Comparison of ENCODE assay signal across 15 cellular contexts in genomic region chr19:39936622-39937021, GRCh38. TPM values are rescaled to one million over a fixed set of nuclear protein-coding genes. Genes with fewer than 3 reads are reported as not detected.
DNase-seq lines count a peak whose midpoint lies in the region; ATAC-seq and TF ChIP-seq lines count a peak whose summit lies in the region.
"Had no signal": no experiment of that assay in that cellular context is flagged by ENCODE, and none has a peak within 500 bp of the region (broad histone marks: within the 10 kb centered on the region; RNA-seq: fewer than 3 reads in every experiment).

No MANE protein-coding gene starts in this region.

- H3K36me3 ChIP-seq in stomach = no peaks in the 10 kb centered on the region

- no peak for TF ChIP-seq POLR2A in stomach (IDR thresholded peaks at IDR 0.05)

- no peaks in the 10 kb centered on the region for H3K9me3 ChIP-seq in T-helper 17 cell (ENCODE audit: control insufficient read depth, low read length, poor library complexity, severe bottlenecking)
- H3K9me3 ChIP-seq in stomach = peaks cover 0 to 5% (median 2%) of the 10 kb centered on the region in 4 donors
- H3K9me3 ChIP-seq: testis had no signal

- intact Hi-C loops in activated naive CD4-positive, alpha-beta T cell treated with anti-CD3 and anti-CD28 coated beads for 36 hours (cut with micrococcal nuclease) = loop anchor here (1.0 to 2.0 kb wide), 2 partner anchors 16 to 35 kb away; partner anchors contain the start of gene PSMC4
- intact Hi-C loops in stomach (cut with DNase I; ENCODE audit: low total_unique reads) = no loop called here

- peaks cover 0 to 31% (median 0%) of the 10 kb centered on the region in 3 donors for H3K27me3 ChIP-seq in stomach
- H3K27me3 ChIP-seq: testis had no signal

- DNase-seq in activated naive CD4-positive, alpha-beta T cell treated with anti-CD3 and anti-CD28 coated beads for 36 hours = no peak
- no peak for DNase-seq in activated naive CD4-positive, alpha-beta T cell treated with anti-CD3 and anti-CD28 coated beads, Interleukin-2, amount 50 U/mL, for 16 hours
- DNase-seq in T-helper 17 cell = no peak
- no peak for DNase-seq in central memory CD8-positive, alpha-beta T cell (ENCODE audit: low spot score in 2 of 2)
- DNase-seq in stomach = no peak
- DNase-seq: H7, hippocampal formation, mesenchymal stem cell, NCI-H446 treated with DMSO at 0.1 percent for 48 hours, right cardiac atrium, testis had no signal

- H3K27ac ChIP-seq in stomach = peak overlapping the region; percentile 47 to 79 (median 69)
- H3K27ac ChIP-seq: testis had no signal

- H3K27ac Mint-ChIP-seq in activated naive CD4-positive, alpha-beta T cell treated with anti-CD3 and anti-CD28 coated beads for 36 hours = peak overlapping the region; percentile 57
- peak overlapping the region; percentile 78 for H3K27ac Mint-ChIP-seq in T-helper 17 cell
- peak overlapping the region; percentile 87 for H3K27ac Mint-ChIP-seq in central memory CD8-positive, alpha-beta T cell (ENCODE audit: low read depth)

- no peak overlapping the region for H3K4me3 Mint-ChIP-seq in activated naive CD4-positive, alpha-beta T cell treated with anti-CD3 and anti-CD28 coated beads for 36 hours
- peak overlapping the region; percentile 65 for H3K4me3 Mint-ChIP-seq in T-helper 17 cell
- no peak overlapping the region for H3K4me3 Mint-ChIP-seq in central memory CD8-positive, alpha-beta T cell

- TF ChIP-seq CTCF in stomach (IDR thresholded peaks at IDR 0.05) = no peak

- no peak overlapping the region for H3K4me3 ChIP-seq in stomach
- H3K4me3 ChIP-seq: testis had no signal

- CTCF ChIA-PET in activated naive CD4-positive, alpha-beta T cell treated with anti-CD3 and anti-CD28 coated beads for 36 hours (lab: Charles Lee) = interaction anchor here (1.0 to 2.5 kb wide), 3 partner anchors 23 to 34 kb away, joined by 3 to 16 read pairs (median 5); partner anchors contain the start of gene PSMC4

- H3K4me1 ChIP-seq in stomach = peaks cover 4 to 44% (median 26%) of the 10 kb centered on the region in 4 donors

- peaks cover 11% of the 10 kb centered on the region for H3K9me3 Mint-ChIP-seq in activated naive CD4-positive, alpha-beta T cell treated with anti-CD3 and anti-CD28 coated beads for 36 hours
- H3K9me3 Mint-ChIP-seq in central memory CD8-positive, alpha-beta T cell = peaks cover 6% of the 10 kb centered on the region

- H3K36me3 Mint-ChIP-seq in activated naive CD4-positive, alpha-beta T cell treated with anti-CD3 and anti-CD28 coated beads for 36 hours (ENCODE audit: low read depth) = peaks cover 4% of the 10 kb centered on the region
- peaks cover 2% of the 10 kb centered on the region for H3K36me3 Mint-ChIP-seq in T-helper 17 cell (ENCODE audit: low read depth)
- H3K36me3 Mint-ChIP-seq in central memory CD8-positive, alpha-beta T cell (ENCODE audit: insufficient read depth) = peaks cover 10% of the 10 kb centered on the region

- ATAC-seq in T-helper 17 cell (no peak), HG02870 (IDR thresholded peaks at IDR 0.05; ENCODE audit: unreplicated experiment) (no peak), HG02610 (IDR thresholded peaks at IDR 0.05; ENCODE audit: unreplicated experiment) (no peak), GM18520 (IDR thresholded peaks at IDR 0.05; ENCODE audit: unreplicated experiment) (no peak)
- no peak for ATAC-seq in central memory CD8-positive, alpha-beta T cell (replicated peaks; ENCODE audit: extremely low read depth, poor library complexity, severe bottlenecking)
- ATAC-seq: right cardiac atrium, Right ventricle myocardium inferior had no signal

- peaks cover 70% of the 10 kb centered on the region for H3K4me1 Mint-ChIP-seq in activated naive CD4-positive, alpha-beta T cell treated with anti-CD3 and anti-CD28 coated beads for 36 hours (ENCODE audit: low read depth)
- H3K4me1 Mint-ChIP-seq in T-helper 17 cell = peaks cover 42% of the 10 kb centered on the region
- H3K4me1 Mint-ChIP-seq in central memory CD8-positive, alpha-beta T cell = peaks cover 62% of the 10 kb centered on the region

- WGBS in stomach, 5 donors = 79 to 94% (median 91%) methylated on average over 6 of the region's 6 CpGs

- H3K27me3 Mint-ChIP-seq in activated naive CD4-positive, alpha-beta T cell treated with anti-CD3 and anti-CD28 coated beads for 36 hours (ENCODE audit: low read depth) = no peaks in the 10 kb centered on the region
- no peaks in the 10 kb centered on the region for H3K27me3 Mint-ChIP-seq in T-helper 17 cell
- no peaks in the 10 kb centered on the region for H3K27me3 Mint-ChIP-seq in central memory CD8-positive, alpha-beta T cell

- TF ChIP-seq EP300 in stomach (IDR thresholded peaks at IDR 0.05) = no peak

RNA-seq across cellular contexts. Expression of gene FCGBP, which starts 2.2 kb away (rescaled TPM):
- 1 to 10 TPM; 3.1 to 3.8 TPM for total RNA-seq in activated naive CD4-positive, alpha-beta T cell treated with anti-CD3 and anti-CD28 coated beads for 36 hours
- total RNA-seq in T-helper 17 cell = 10 to 100 TPM in 1 of 2 donors, 1 to 10 TPM in 1; 9.1 to 10.1 TPM
- total RNA-seq in stomach = 1,000 to 10,000 TPM in 1 of 5 donors, 100 to 1,000 TPM in 3, 10 to 100 TPM in 1; 90.2 to 7,510 (median 472) TPM
- 10 to 100 TPM in 1 of 3 donors, 1 to 10 TPM in 2; 6.5 to 11.9 (median 8.4) TPM for polyA plus RNA-seq in stomach

RNA-seq across cellular contexts. Expression of gene PSMC4, which starts 34.3 kb away (rescaled TPM):
- total RNA-seq in activated naive CD4-positive, alpha-beta T cell treated with anti-CD3 and anti-CD28 coated beads for 36 hours = 10 to 100 TPM; 79.7 to 82.1 TPM
- total RNA-seq in T-helper 17 cell (10 to 100 TPM; 82.2 to 87.5 TPM), stomach (10 to 100 TPM in 4 of 5 donors, 1 to 10 TPM in 1; 3.8 to 79.7 (median 69.4) TPM)
- 10 to 100 TPM; 58.0 to 75.6 (median 62.3) TPM for polyA plus RNA-seq in stomach

Comparison
In these comparisons a context has a peak if more than half of its experiments do, and no peak if none do; other contexts are left out.
1. RNA of gene FCGBP, which starts 2.2 kb away (total RNA-seq): 90.2 to 7,510 TPM in stomach; 9.1 to 10.1 TPM in T-helper 17 cell and 3.1 to 3.8 TPM in activated naive CD4-positive, alpha-beta T cell treated with anti-CD3 and anti-CD28 coated beads for 36 hours; every median in the first group is over 4 times any median in the second.
2. Peak in every context shown above with its lines, with median percentiles within 50 percentile points of each other: H3K27ac Mint-ChIP-seq.